In genomic region chr20:34992751-34993417, GRCh38 we compare ENCODE assay signal across 28 cellular contexts. TPM values are rescaled to one million over a fixed set of nuclear protein-coding genes. Genes with fewer than 3 reads are reported as not detected.
"Had no signal": no experiment of that assay in that cellular context is flagged by ENCODE, and none has a peak within 500 bp of the region (broad histone marks: within the 10 kb centered on the region; RNA-seq: fewer than 3 reads in every experiment).

No MANE protein-coding gene starts in this region.

- ATAC-seq: effector memory CD8-positive, alpha-beta T cell; mucosa of descending colon; natural killer cell treated with Interleukin-12 subunit alpha and Interleukin-12 subunit beta and Interleukin-15 and Interleukin-18, amount 100 ng/mL, for 72 hours; sciatic nerve had no signal

- FAIRE-seq: endometrium, islet of Langerhans had no signal

- H3K27ac ChIP-seq: esophagus squamous epithelium, hepatocyte, prostate gland, stomach, thyroid gland, vagina had no signal

- H3K9me3 ChIP-seq: esophagus squamous epithelium, mucosa of descending colon, prostate gland, stomach, thyroid gland, vagina had no signal

- H3K27me3 ChIP-seq: esophagus squamous epithelium, hepatocyte, stomach, thyroid gland, vagina had no signal

- DNase-seq: cerebellar nuclear complex; cortex of kidney; effector memory CD8-positive, alpha-beta T cell; erythroblast; esophagus squamous epithelium; foreskin melanocyte; head of caudate nucleus; kidney glomerular epithelial cell; mesenchymal stem cell; mucosa of descending colon; naive B cell; stimulated activated CD4-positive, alpha-beta T cell treated with anti-CD3 and anti-CD28 coated beads, Interleukin-12 subunit alpha, Interleukin-12 subunit beta, amount 100 ng/mL, for 4 hours; stimulated activated CD4-positive, alpha-beta T cell treated with anti-CD3 and anti-CD28 coated beads, Interleukin-1b, Interleukin-23, amount 100 ng/mL, for 48 hours; stimulated activated CD4-positive, alpha-beta T cell treated with anti-CD3 and anti-CD28 coated beads, Interleukin-4, amount 100 ng/mL, for 1 hour; stimulated activated CD8-positive, alpha-beta memory T cell treated with anti-CD3 and anti-CD28 coated beads, Interleukin-4, amount 100 ng/mL, for 48 hours; stimulated activated naive CD4-positive, alpha-beta T cell treated with Interleukin-2 at 50 U/mL for 16 hours; stomach; thyroid gland; trophoblast cell had no signal

- H2AFZ ChIP-seq: hepatocyte had no signal

- H3K79me2 ChIP-seq: hepatocyte had no signal

- H3K4me2 ChIP-seq: hepatocyte, smooth muscle cell had no signal

- H3K4me3 ChIP-seq: esophagus squamous epithelium, hepatocyte, mucosa of descending colon, prostate gland, smooth muscle cell, stomach, thyroid gland, vagina had no signal

- H3K4me1 ChIP-seq: thyroid gland had no signal

RNA-seq across cellular contexts. Expression of gene MYH7B, which starts 37.2 kb away (rescaled TPM):
- total RNA-seq: dermis microvascular lymphatic vessel endothelial cell, smooth muscle cell had no signal
